In genomic region chr10:96043157-96043894, GRCh38 we compare ENCODE assay signal across 8 cellular contexts. TPM values are rescaled to one million over a fixed set of nuclear protein-coding genes. Genes with fewer than 3 reads are reported as not detected.
DNase-seq lines count a peak whose midpoint lies in the region; TF ChIP-seq lines count a peak whose summit lies in the region.

Gene CCNJ, plus strand, starts transcription at chr10:96043583. Its CDS starts 811 bp downstream, at chr10:96044394.

- peak within 1 kb of the TSS; percentile 73 for H3K27ac ChIP-seq in SJCRH30
- H3K27ac ChIP-seq in substantia nigra (ENCODE audit: low read depth, low read length, poor library complexity, severe bottlenecking): peak within 1 kb of the TSS; percentile 56

- peak; percentile 87 for DNase-seq in G401 (ENCODE audit: low spot score)
- peak; percentile 72 for DNase-seq in H4 (ENCODE audit: low spot score)
- DNase-seq in LNCaP clone FGC (ENCODE audit: low read depth): no peak
- DNase-seq in SJCRH30: peak; percentile 78 to 82
- peak; percentile 84 for DNase-seq in activated naive CD4-positive, alpha-beta T cell treated with Interleukin-2 at 50 U/mL for 16 hours
- peak; percentile 80 for DNase-seq in globus pallidus (ENCODE audit: low spot score)
- DNase-seq in non-pigmented ciliary epithelial cell (ENCODE audit: low read depth): peak; percentile 37
- DNase-seq in substantia nigra (lab: John Stamatoyannopoulos, UW): peak; percentile 30 to 89 (median 73)

- H3K4me3 ChIP-seq in LNCaP clone FGC (ENCODE audit: low read depth, low read length) (peak within 1 kb of the TSS; percentile 44), SJCRH30 (peak within 1 kb of the TSS; percentile 79)

- in situ Hi-C loops in G401 (cut with HindIII; ENCODE audit: low sequenced_read_pairs): no loop called here

- no peaks in the 10 kb centered on the region for H3K36me3 ChIP-seq in SJCRH30

- peaks cover 12% of the 10 kb centered on the region for H3K4me1 ChIP-seq in SJCRH30

- TF ChIP-seq CTCF in LNCaP clone FGC (IDR thresholded peaks at IDR 0.05; ENCODE audit: control insufficient read depth, extremely low read depth, insufficient read depth): no peak

- H3K9me3 ChIP-seq in SJCRH30 (replicated peaks): no peaks in the 10 kb centered on the region

- H3K27me3 ChIP-seq in SJCRH30: no peaks in the 10 kb centered on the region

RNA-seq across cellular contexts. Expression of gene CCNJ, which starts in this region (rescaled TPM):
- total RNA-seq in G401 (2014; rRNA removed; shearing (Covaris generic)): 6.2 and 8.1 TPM in 2 replicates
- total RNA-seq in H4 (2014; rRNA removed; shearing (Covaris generic)): 5.0 and 6.6 TPM in 2 replicates
- 11.2 and 11.9 TPM in 2 replicates for total RNA-seq in SJCRH30 (2014; rRNA removed; shearing (Covaris generic))
